1 cellular context compared by ENCODE assay signal in genomic region chr14:100680439-100681051, GRCh38.
TF ChIP-seq lines count a peak whose summit lies in the region.

No MANE protein-coding gene starts in this region.

TF ChIP-seq in IMR-90, 13 proteins besides CTCF, POLR2A, EP300 and RAD21 (continued from another document):
- no peak for TF ChIP-seq NFE2L2 (IDR thresholded peaks at IDR 0.05; ENCODE audit: low read depth, low read length)
